In genomic region chr10:63260103-63260859, GRCh38 we compare ENCODE assay signal across 17 cellular contexts.
DNase-seq lines count a peak whose midpoint lies in the region; ATAC-seq lines count a peak whose summit lies in the region.
"Had no signal": no experiment of that assay in that cellular context is flagged by ENCODE, and none has a peak within 500 bp of the region (broad histone marks: within the 10 kb centered on the region; RNA-seq: fewer than 3 reads in every experiment).

No MANE protein-coding gene starts in this region.

- intact Hi-C loops in dendritic cell treated with granulocyte-macrophage colony-stimulating factor and Interleukin-4, amounts not matched to agents 40 ng/mL and 50 ng/mL, for 4 days (cut with micrococcal nuclease) = loop anchor here (10.0 kb wide), 2 partner anchors 445 kb away; partner anchors contain the start of gene EGR2

- H3K9me3 Mint-ChIP-seq in dendritic cell treated with granulocyte-macrophage colony-stimulating factor and Interleukin-4, amounts not matched to agents 40 ng/mL and 50 ng/mL, for 4 days = no peaks in the 10 kb centered on the region
- no peaks in the 10 kb centered on the region for H3K9me3 Mint-ChIP-seq in stimulated activated memory B cell treated with anti-CD40 and anti-IgM and Interleukin-4, amounts not matched to agents 10 μg/mL and 1 μg/mL and 100 μg/mL, for 72 hours
- H3K9me3 Mint-ChIP-seq: natural killer cell had no signal

- peaks cover 99% of the 10 kb centered on the region for H3K79me2 ChIP-seq in Karpas-422 (ENCODE audit: low read length)

- H3K4me3 Mint-ChIP-seq in dendritic cell treated with granulocyte-macrophage colony-stimulating factor and Interleukin-4, amounts not matched to agents 40 ng/mL and 50 ng/mL, for 4 days = peak overlapping the region; percentile 32
- peak overlapping the region; percentile 76 for H3K4me3 Mint-ChIP-seq in stimulated activated memory B cell treated with anti-CD40 and anti-IgM and Interleukin-4, amounts not matched to agents 10 μg/mL and 1 μg/mL and 100 μg/mL, for 72 hours

- H3K27ac ChIP-seq in Karpas-422 (ENCODE audit: low read length) = peak overlapping the region; percentile 99

- no peaks in the 10 kb centered on the region for H3K9me3 ChIP-seq in Karpas-422 (ENCODE audit: low read length)

- H2AFZ ChIP-seq in Karpas-422 (ENCODE audit: low read length) = no peak overlapping the region

- peaks cover 97% of the 10 kb centered on the region for H3K4me1 ChIP-seq in Karpas-422 (ENCODE audit: low read length)

- H4K20me1 ChIP-seq in Karpas-422 (ENCODE audit: insufficient read depth, low read depth, low read length) = no peaks in the 10 kb centered on the region

- peaks cover 59% of the 10 kb centered on the region for H3K4me1 Mint-ChIP-seq in dendritic cell treated with granulocyte-macrophage colony-stimulating factor and Interleukin-4, amounts not matched to agents 40 ng/mL and 50 ng/mL, for 4 days (ENCODE audit: low read depth)
- peaks cover 70% of the 10 kb centered on the region for H3K4me1 Mint-ChIP-seq in stimulated activated memory B cell treated with anti-CD40 and anti-IgM and Interleukin-4, amounts not matched to agents 10 μg/mL and 1 μg/mL and 100 μg/mL, for 72 hours

- no peak overlapping the region for H3K9ac ChIP-seq in Karpas-422 (ENCODE audit: low read length)

- H3K4me2 ChIP-seq in Karpas-422 (ENCODE audit: low read depth, low read length, poor library complexity, severe bottlenecking) = peak overlapping the region; percentile 85

- no peaks in the 10 kb centered on the region for H3K27me3 Mint-ChIP-seq in dendritic cell treated with granulocyte-macrophage colony-stimulating factor and Interleukin-4, amounts not matched to agents 40 ng/mL and 50 ng/mL, for 4 days
- H3K27me3 Mint-ChIP-seq in stimulated activated memory B cell treated with anti-CD40 and anti-IgM and Interleukin-4, amounts not matched to agents 10 μg/mL and 1 μg/mL and 100 μg/mL, for 72 hours = no peaks in the 10 kb centered on the region

- H3K4me3 ChIP-seq in GM08714 (ENCODE audit: low read length) (peak overlapping the region; percentile 13; the same call in 1 of the 2 replicates), Karpas-422 (ENCODE audit: low read length) (0 out of 2 replicates have a peak overlapping the region, but pooled peaks have one; percentile 27)

- H3K36me3 ChIP-seq in Karpas-422 (ENCODE audit: insufficient read depth, low read length) = peaks cover 19% of the 10 kb centered on the region

- no peaks in the 10 kb centered on the region for H3K9me2 ChIP-seq in Karpas-422 (replicated peaks; ENCODE audit: insufficient read depth, low read length)

- H3K27ac Mint-ChIP-seq in dendritic cell treated with granulocyte-macrophage colony-stimulating factor and Interleukin-4, amounts not matched to agents 40 ng/mL and 50 ng/mL, for 4 days = peak overlapping the region; percentile 82
- H3K27ac Mint-ChIP-seq in stimulated activated memory B cell treated with anti-CD40 and anti-IgM and Interleukin-4, amounts not matched to agents 10 μg/mL and 1 μg/mL and 100 μg/mL, for 72 hours = peak overlapping the region; percentile 84

- DNase-seq in Karpas-422 (peak; percentile 42), NCI-H774 (lab: John Stamatoyannopoulos, UW) (no peak), NCI-H1092 treated with DMSO at 0.1 percent for 48 hours (lab: John Stamatoyannopoulos, UW) (no peak)
- DNase-seq: activated CD8-positive, alpha-beta T cell treated with anti-CD3 and anti-CD28 coated beads, Interleukin-2, amount 10 ng/mL, durations not matched to agents 7 days and 5 days; activated gamma-delta T cell treated with Interleukin-2 at 50 U/mL for 16 hours; DMS53; foreskin fibroblast; HCEC 1CT; left ventricle myocardium superior; natural killer cell; NCI-H1092; NCI-H2227 treated with DMSO at 0.1 percent for 48 hours; stimulated activated CD4-positive, alpha-beta T cell treated with anti-CD3 and anti-CD28 coated beads, Interleukin-1b, Interleukin-23, amount 100 ng/mL, for 48 hours had no signal

- no peaks in the 10 kb centered on the region for H3K27me3 ChIP-seq in Karpas-422 (ENCODE audit: low read length)

- peaks cover 41% of the 10 kb centered on the region for H3K36me3 Mint-ChIP-seq in dendritic cell treated with granulocyte-macrophage colony-stimulating factor and Interleukin-4, amounts not matched to agents 40 ng/mL and 50 ng/mL, for 4 days (ENCODE audit: low read depth)
- H3K36me3 Mint-ChIP-seq in stimulated activated memory B cell treated with anti-CD40 and anti-IgM and Interleukin-4, amounts not matched to agents 10 μg/mL and 1 μg/mL and 100 μg/mL, for 72 hours = peaks cover 17% of the 10 kb centered on the region
- H3K36me3 Mint-ChIP-seq: natural killer cell had no signal

- peak; percentile 41 for ATAC-seq in stimulated activated memory B cell treated with anti-CD40 and anti-IgM and Interleukin-4, amounts not matched to agents 10 μg/mL and 1 μg/mL and 100 μg/mL, for 72 hours
- ATAC-seq in GM21529 (IDR thresholded peaks at IDR 0.05; ENCODE audit: unreplicated experiment) = no peak
- ATAC-seq: activated CD8-positive, alpha-beta T cell treated with anti-CD3 and anti-CD28 coated beads, Interleukin-2, amount 10 ng/mL, durations not matched to agents 7 days and 5 days; left ventricle myocardium superior; natural killer cell had no signal
